8 cellular contexts compared by ENCODE assay signal in genomic region chr5:116574682-116575634, GRCh38. TPM values are rescaled to one million over a fixed set of nuclear protein-coding genes. Genes with fewer than 3 reads are reported as not detected.
A peak's percentile ranks its signal among the peaks of the same experiment; 100 is the strongest.
DNase-seq lines count a peak whose midpoint lies in the region; ATAC-seq, FAIRE-seq and TF ChIP-seq lines count a peak whose summit lies in the region.

SEMA6A (minus strand) TSS chr5:116574823; CDS start chr5:116504944, 69,879 bp downstream.

- H3K27me3 ChIP-seq in ectodermal cell (ENCODE audit: control insufficient read depth, insufficient read depth, low read length, poor library complexity, severe bottlenecking) (no peaks in the 10 kb centered on the region), right lobe of liver (peaks cover 0 to 31% of the 10 kb centered on the region in 2 donors)

- WGBS in A549 (ENCODE audit: missing lambda C conversion rate) = 1% methylated on average over 32 of the region's 61 CpGs
- WGBS in ectodermal cell, 2 experiments = 0 to 1% methylated on average over 61 of the region's 61 CpGs
- WGBS in right lobe of liver (ENCODE audit: insufficient coverage, low coverage, low lambda C conversion rate, missing lambda C conversion rate) = under 1% methylated on average over 35 of the region's 61 CpGs

- H3K4me1 ChIP-seq in A549 = peaks cover 40% of the 10 kb centered on the region
- H3K4me1 ChIP-seq in ectodermal cell (ENCODE audit: control insufficient read depth, insufficient read depth, low read length) = peaks cover 15% of the 10 kb centered on the region
- H3K4me1 ChIP-seq in right lobe of liver = peaks cover 0 to 35% (median 9%) of the 10 kb centered on the region in 4 donors

- peak; percentile 81 to 89 for ATAC-seq in A549
- ATAC-seq in GM18502 (IDR thresholded peaks at IDR 0.05; ENCODE audit: poor library complexity, unreplicated experiment) = peak; percentile 67
- ATAC-seq in HG02870 (IDR thresholded peaks at IDR 0.05; ENCODE audit: unreplicated experiment) = peak; percentile 57
- peak; percentile 84 to 91 (median 90) for ATAC-seq in right lobe of liver

- peak within 1 kb of the TSS; percentile 99 for H3K4me2 ChIP-seq in A549

- DNase-seq in A549 (ENCODE audit: low read depth in 1 of 2, low spot score in 1 of 2) = peak; percentile 55 to 82
- DNase-seq in NCI-H1694 treated with DMSO at 0.1 percent for 48 hours (lab: John Stamatoyannopoulos, UW) = peak; percentile 67
- peak; percentile 89 to 91 (median 91) for DNase-seq in right lobe of liver
- DNase-seq in stimulated activated CD4-positive, alpha-beta T cell treated with anti-CD3 and anti-CD28 coated beads, Interleukin-4, amount 100 ng/mL, for 1 hour = peak; percentile 52

- intact Hi-C loops in right lobe of liver (cut with DNase I) = loop anchor here in 1 of 2 donors (10.0 kb wide), 1 partner anchor 370 kb away; no protein-coding TSS in a partner anchor

- FAIRE-seq in A549 (lab: Jason Lieb, UNC) = no peak

- POLR2A ChIA-PET in A549 (lab: Yijun Ruan, JAX) = no interaction called here

- TF ChIP-seq POLR2A in A549 (IDR thresholded peaks at IDR 0.05; ENCODE audit: low read length) (no peak), right lobe of liver (IDR thresholded peaks at IDR 0.05) (peak; percentile 62)

- CTCF ChIA-PET in A549 (lab: Yijun Ruan, JAX) = interaction anchor here (0.7 to 2.2 kb wide), 5 partner anchors 14 to 38 kb away, joined by 3 to 8 read pairs (median 5); no protein-coding TSS in a partner anchor

- H3K36me3 ChIP-seq in ectodermal cell (ENCODE audit: control insufficient read depth, insufficient read depth, low read length) = no peaks in the 10 kb centered on the region
- no peaks in the 10 kb centered on the region for H3K36me3 ChIP-seq in right lobe of liver

- 0 out of 3 replicates have a peak, but pooled peaks cover 2% of the 10 kb centered on the region for H3K9me3 ChIP-seq in A549
- no peaks in the 10 kb centered on the region for H3K9me3 ChIP-seq in ectodermal cell (ENCODE audit: control insufficient read depth, low read length)
- H3K9me3 ChIP-seq in right lobe of liver = no peaks in the 10 kb centered on the region

- peak within 1 kb of the TSS; percentile 52 for H3K4me3 ChIP-seq in A549
- peak within 1 kb of the TSS; percentile 71 for H3K4me3 ChIP-seq in ectodermal cell (ENCODE audit: insufficient read depth, low read depth, low read length)
- H3K4me3 ChIP-seq in right lobe of liver = peak within 1 kb of the TSS; percentile 42 to 64 (median 58)

- no peak for TF ChIP-seq CTCF in A549 (IDR thresholded peaks at IDR 0.05)
- peak; percentile 21 for TF ChIP-seq CTCF in VCaP (conservative IDR thresholded peaks at IDR 0.05)
- peak in 2 of 4 donors; percentile 4 to 15 for TF ChIP-seq CTCF in right lobe of liver (IDR thresholded peaks at IDR 0.05)

- H3K27ac ChIP-seq in A549 (0 out of 6 replicates have a peak within 1 kb of the TSS, but pooled peaks of 1 of the 2 experiments have one; percentile 46), VCaP (peak within 1 kb of the TSS; percentile 96), ectodermal cell (ENCODE audit: insufficient read depth, low read depth, low read length, poor library complexity, severe bottlenecking) (peak within 1 kb of the TSS; percentile 56), right lobe of liver (peak within 1 kb of the TSS; percentile 38 to 73 (median 53))

- TF ChIP-seq EP300 in A549 (IDR thresholded peaks at IDR 0.05) = no peak

- no peak for TF ChIP-seq RAD21 in A549 (conservative IDR thresholded peaks at IDR 0.05 in 1 of 2, IDR thresholded peaks at IDR 0.05 in 1 of 2)

TF ChIP-seq in A549, 52 proteins besides CTCF, POLR2A, EP300 and RAD21:
- TF ChIP-seq NPAS2 (CRISPR knock-in tag; IDR thresholded peaks at IDR 0.05; ENCODE audit: borderline replicate concordance) (no peak), HDAC2 (IDR thresholded peaks at IDR 0.05) (0 out of 2 replicates have a peak, but pooled peaks have one; percentile 26), SREBF2 (IDR thresholded peaks at IDR 0.05) (no peak), MAX (IDR thresholded peaks at IDR 0.05) (peak; percentile 71), RNF2 (IDR thresholded peaks at IDR 0.05; ENCODE audit: borderline replicate concordance, low read depth) (no peak), CBX8 (IDR thresholded peaks at IDR 0.05) (peak; percentile 58; the same call in 1 of the 2 replicates), HOXB5 (CRISPR knock-in tag; IDR thresholded peaks at IDR 0.05) (no peak), ZFP36 (IDR thresholded peaks at IDR 0.05; ENCODE audit: borderline replicate concordance, partially characterized antibody) (no peak), E2F6 (IDR thresholded peaks at IDR 0.05; ENCODE audit: borderline replicate concordance, low read depth) (0 out of 2 replicates have a peak, but pooled peaks have one; percentile 34), EHF (CRISPR knock-in tag; IDR thresholded peaks at IDR 0.05) (0 out of 2 replicates have a peak, but pooled peaks have one; percentile 20), CEBPB (IDR thresholded peaks at IDR 0.05) (no peak), MYC (IDR thresholded peaks at IDR 0.05; ENCODE audit: borderline replicate concordance, low read length) (no peak)

RNA-seq across cellular contexts. Expression of gene SEMA6A, which starts in this region (rescaled TPM):
- polyA plus RNA-seq in A549 (2011; rRNA removed) (0.01 TPM in 1 of 2 replicates, not detected in the other), A549 (2017; fragmentation: RNase III; extraction: RNeasy Plus Mini Kit Qiagen cat#74134 plus additional on column Dnase treatment) (not detected in 3 replicates)
- polyA plus RNA-seq in A549 (2012; cell fraction: cytosol; rRNA removed) = not detected in 2 replicates
- not detected in 2 replicates for polyA plus RNA-seq in A549 (2012; cell fraction: nucleus; rRNA removed)
- polyA minus RNA-seq in A549 (2011; rRNA and poly(A)+ RNA removed) = not detected in 2 replicates
- polyA plus RNA-seq in ectodermal cell (2013, experiment 1 of 4) = 74.9 TPM
- polyA plus RNA-seq in ectodermal cell (2013, experiment 2 of 4) = 74.8 TPM
- polyA plus RNA-seq in ectodermal cell (2013, experiment 3 of 4) = 45.0 TPM
- polyA plus RNA-seq in ectodermal cell (2013, experiment 4 of 4) = 45.7 TPM
- total RNA-seq in right lobe of liver = 10 to 100 TPM in 1 of 6 experiments, 1 to 10 TPM in 5; 4.5 to 12.0 (median 8.4) TPM

Comparison
In these comparisons a context has a peak if more than half of its experiments do, and no peak if none do; other contexts are left out.
1. Peak in DNase-seq, ATAC-seq, H3K4me3 ChIP-seq and H3K4me2 ChIP-seq in A549; RNA of the gene not detected or under 1 TPM.